ENCODE assay signal across 17 cellular contexts in genomic region chr14:93717222-93717967, GRCh38.
DNase-seq lines count a peak whose midpoint lies in the region; ATAC-seq and TF ChIP-seq lines count a peak whose summit lies in the region.
"Had no signal": no experiment of that assay in that cellular context is flagged by ENCODE, and none has a peak within 500 bp of the region (broad histone marks: within the 10 kb centered on the region; RNA-seq: fewer than 3 reads in every experiment).

No MANE protein-coding gene starts in this region.

- POLR2A ChIA-PET in SK-N-SH (lab: Yijun Ruan, JAX): no interaction called here

- H3K9me2 ChIP-seq in SK-N-SH: no peaks in the 10 kb centered on the region

- TF ChIP-seq CTCF in SK-N-SH (IDR thresholded peaks at IDR 0.05): no peak

- WGBS in SK-N-SH (ENCODE audit: low lambda C conversion rate): 55% methylated on average over 8 of the region's 11 CpGs

- H3K79me2 ChIP-seq in SK-N-SH (ENCODE audit: insufficient read depth): no peaks in the 10 kb centered on the region

- H3K9me3 ChIP-seq in SK-N-SH: no peaks in the 10 kb centered on the region

- H3K4me1 ChIP-seq in SK-N-SH (ENCODE audit: control insufficient read depth in 1 of 2, insufficient read depth in 2 of 2, low read depth in 1 of 2, low read length in 1 of 2): peaks cover 0 to 6% of the 10 kb centered on the region in 2 experiments; a peak in 1 of 4 replicates

- no peak overlapping the region for H3K9ac ChIP-seq in SK-N-SH

- no peak overlapping the region for H3K4me3 ChIP-seq in SK-N-SH (ENCODE audit: low read depth in 2 of 2, low read length in 1 of 2)

- ATAC-seq in SK-N-SH treated with all-trans-retinoic acid at 6 μM for 48 hours (no peak), HG03139 (IDR thresholded peaks at IDR 0.05; ENCODE audit: unreplicated experiment) (no peak), HG03469 (IDR thresholded peaks at IDR 0.05; ENCODE audit: unreplicated experiment) (no peak)
- ATAC-seq: HCT116 had no signal

- TF ChIP-seq EP300 in SK-N-SH (IDR thresholded peaks at IDR 0.05; ENCODE audit: borderline replicate concordance in 1 of 2, low read depth in 1 of 2, low read length in 1 of 2): no peak

- no peaks in the 10 kb centered on the region for H3K27me3 ChIP-seq in SK-N-SH (ENCODE audit: insufficient read depth)

- no peaks in the 10 kb centered on the region for H3K36me3 ChIP-seq in SK-N-SH (replicated peaks in 1 of 2; ENCODE audit: control insufficient read depth in 1 of 2, insufficient read depth in 2 of 2, low read length in 1 of 2)

- TF ChIP-seq RAD21 in SK-N-SH (IDR thresholded peaks at IDR 0.05; ENCODE audit: low read length): no peak

- CTCF ChIA-PET in SK-N-SH (lab: Yijun Ruan, JAX): interaction anchor here (1.4 to 2.4 kb wide), 2 partner anchors 62 to 176 kb away, joined by 3 to 10 read pairs; no protein-coding TSS in a partner anchor

- H2AFZ ChIP-seq in SK-N-SH (ENCODE audit: low read depth): no peak overlapping the region

- no peaks in the 10 kb centered on the region for H4K20me1 ChIP-seq in SK-N-SH (ENCODE audit: insufficient read depth)

- no peak overlapping the region for H3K4me2 ChIP-seq in SK-N-SH

- no peaks in the 10 kb centered on the region for H3F3A ChIP-seq in SK-N-SH (replicated peaks; ENCODE audit: insufficient read depth)

- DNase-seq in SK-N-SH (peak; percentile 22), caudate nucleus (lab: John Stamatoyannopoulos, UW) (no peak), islet precursor cell (peak; percentile 42), substantia nigra (lab: John Stamatoyannopoulos, UW) (no peak), kidney tubule cell (ENCODE audit: low spot score) (no peak)
- DNase-seq: CD8-positive, alpha-beta memory T cell; DND-41; KBM-7; MV-4-11; NCI-H1417; NCI-H187 treated with DMSO at 0.1 percent for 48 hours; NK-92 treated with Interleukin-12 subunit alpha and Interleukin-12 subunit beta, amount 100 ng/mL, for 24 hours had no signal

- no peak overlapping the region; a peak in 1 of 4 replicates for H3K27ac ChIP-seq in SK-N-SH (ENCODE audit: low read depth in 2 of 2, low read length in 1 of 2)
- peak overlapping the region; percentile 59 for H3K27ac ChIP-seq in caudate nucleus (ENCODE audit: low read depth, low read length)
- peak overlapping the region; percentile 51 for H3K27ac ChIP-seq in substantia nigra (ENCODE audit: low read depth, low read length, poor library complexity, severe bottlenecking)
- H3K27ac ChIP-seq: 22Rv1 had no signal

TF ChIP-seq in SK-N-SH, 30 proteins besides CTCF, POLR2A, EP300 and RAD21 (continues in another document):
- TF ChIP-seq REST (IDR thresholded peaks at IDR 0.05; ENCODE audit: low read depth, low read length) (no peak), RXRA (IDR thresholded peaks at IDR 0.05; ENCODE audit: borderline replicate concordance, low read depth) (no peak), FOXM1 (IDR thresholded peaks at IDR 0.05; ENCODE audit: low read depth) (no peak), SMC3 (IDR thresholded peaks at IDR 0.05; ENCODE audit: low read depth, low read length) (no peak), USF1 (IDR thresholded peaks at IDR 0.05; ENCODE audit: borderline replicate concordance, low read depth) (no peak), JUND (IDR thresholded peaks at IDR 0.05) (no peak)

TF ChIP-seq in SK-N-SH treated with all-trans-retinoic acid at 6 μM for 48 hours, 23 proteins besides CTCF, POLR2A, EP300 and RAD21:
- TF ChIP-seq TOX (CRISPR knock-in tag; IDR thresholded peaks at IDR 0.05; ENCODE audit: borderline replicate concordance) (no peak), PATZ1 (CRISPR knock-in tag; IDR thresholded peaks at IDR 0.05; ENCODE audit: borderline replicate concordance) (no peak), ISL1 (CRISPR knock-in tag; IDR thresholded peaks at IDR 0.05) (no peak)

Comparison
In these comparisons a context has a peak if more than half of its experiments do, and no peak if none do; other contexts are left out.
1. DNase-seq: peak in SK-N-SH (single experiment) and islet precursor cell (single experiment); none in caudate nucleus (0 of 61), substantia nigra (0 of 49) and kidney tubule cell (single experiment).
2. H3K27ac ChIP-seq: peak in caudate nucleus (single experiment) and substantia nigra (single experiment); none in SK-N-SH (0 of 2).